ENCODE assay signal across 15 cellular contexts in genomic region chr19:33381101-33381500, GRCh38. TPM values are rescaled to one million over a fixed set of nuclear protein-coding genes. Genes with fewer than 3 reads are reported as not detected.
A peak's percentile ranks its signal among the peaks of the same experiment; 100 is the strongest.
DNase-seq lines count a peak whose midpoint lies in the region; ATAC-seq and TF ChIP-seq lines count a peak whose summit lies in the region.
"Had no signal": no experiment of that assay in that cellular context is flagged by ENCODE, and none has a peak within 500 bp of the region (broad histone marks: within the 10 kb centered on the region; RNA-seq: fewer than 3 reads in every experiment).

No MANE protein-coding gene starts in this region.

- H3K14ac ChIP-seq in IMR-90 (replicated peaks; ENCODE audit: low read depth, low read length): no peak overlapping the region

- H2AK5ac ChIP-seq in IMR-90 (ENCODE audit: low read depth, low read length): no peak overlapping the region

- H3K56ac ChIP-seq in IMR-90 (ENCODE audit: extremely low read depth, insufficient read depth, low read length): no peak overlapping the region

- H3K4me3 ChIP-seq in CD4-positive, CD25-positive, alpha-beta regulatory T cell (ENCODE audit: low read depth, low read length): no peak overlapping the region
- H3K4me3 ChIP-seq in IMR-90 (ENCODE audit: insufficient read depth, low read depth, low read length) (no peak overlapping the region), WERI-Rb-1 (ENCODE audit: low read depth, low read length) (no peak overlapping the region)

- H3K18ac ChIP-seq in IMR-90 (ENCODE audit: low read depth, low read length): no peak overlapping the region

- H3K4me3 Mint-ChIP-seq in CD4-positive, CD25-positive, alpha-beta regulatory T cell: peak overlapping the region in 2 of 4 donors; percentile 56 to 89
- H3K4me3 Mint-ChIP-seq in dendritic cell treated with granulocyte-macrophage colony-stimulating factor and Interleukin-4, amounts not matched to agents 40 ng/mL and 50 ng/mL, for 4 days: no peak overlapping the region
- H3K4me3 Mint-ChIP-seq in activated CD8-positive, alpha-beta memory T cell treated with anti-CD3 and anti-CD28 coated beads, Interleukin-2, amount 10 ng/mL, durations not matched to agents 7 days and 5 days: no peak overlapping the region
- H3K4me3 Mint-ChIP-seq: CD14-positive monocyte had no signal

- H4K20me1 ChIP-seq in IMR-90 (ENCODE audit: insufficient read depth, low read length): peaks cover 98% of the 10 kb centered on the region

- POLR2A ChIA-PET in IMR-90 (lab: Charles Lee; ENCODE audit: unreplicated experiment): no interaction called here

- intact Hi-C loops in IMR-90 (cut with micrococcal nuclease): no loop called here
- intact Hi-C loops in dendritic cell treated with granulocyte-macrophage colony-stimulating factor and Interleukin-4, amounts not matched to agents 40 ng/mL and 50 ng/mL, for 4 days (cut with micrococcal nuclease): no loop called here
- intact Hi-C loops in sciatic nerve (cut with DNase I): no loop called here

- H4K5ac ChIP-seq in IMR-90 (ENCODE audit: low read depth, low read length): no peak overlapping the region

- H3K79me1 ChIP-seq in IMR-90 (ENCODE audit: low read depth in 1 of 2, low read length in 2 of 2): peaks cover 27 to 80% of the 10 kb centered on the region in 2 experiments

- no peak overlapping the region for H2BK15ac ChIP-seq in IMR-90 (ENCODE audit: low read depth, low read length)

- TF ChIP-seq POLR2A in IMR-90 (IDR thresholded peaks at IDR 0.05; ENCODE audit: low read depth, low read length): no peak

- CTCF ChIA-PET in IMR-90 (lab: Yijun Ruan, JAX): interaction anchor here (0.6 to 1.6 kb wide), 2 partner anchors 25 to 397 kb away, joined by 3 read pairs; no protein-coding TSS in a partner anchor
- CTCF ChIA-PET in activated CD8-positive, alpha-beta memory T cell treated with anti-CD3 and anti-CD28 coated beads, Interleukin-2, amount 10 ng/mL, durations not matched to agents 7 days and 5 days (lab: Charles Lee): interaction anchor here (1.4 kb wide), 1 partner anchor 197 kb away, joined by 3 read pairs; no protein-coding TSS in a partner anchor

- dilution Hi-C loops in IMR-90 (cut with HindIII; ENCODE audit: low sequenced_read_pairs, unreplicated experiment): no loop called here

- no TSS peak for BruUV-seq in IMR-90 (replicated peaks; lab: Mats Ljungman, UMichigan)

- no peak overlapping the region for H3K4me2 ChIP-seq in IMR-90 (ENCODE audit: low read depth, low read length)

- H3K27ac Mint-ChIP-seq in CD4-positive, CD25-positive, alpha-beta regulatory T cell: peak overlapping the region; percentile 13 to 80 (median 66)
- H3K27ac Mint-ChIP-seq in dendritic cell treated with granulocyte-macrophage colony-stimulating factor and Interleukin-4, amounts not matched to agents 40 ng/mL and 50 ng/mL, for 4 days: peak overlapping the region; percentile 21
- no peak overlapping the region for H3K27ac Mint-ChIP-seq in activated CD8-positive, alpha-beta memory T cell treated with anti-CD3 and anti-CD28 coated beads, Interleukin-2, amount 10 ng/mL, durations not matched to agents 7 days and 5 days

- in situ Hi-C loops in IMR-90 (cut with MboI; ENCODE audit: low sequenced_read_pairs): no loop called here

- H3K9me1 ChIP-seq in IMR-90 (ENCODE audit: insufficient read depth, low read length): peaks cover 33% of the 10 kb centered on the region

- DNase-seq in CD4-positive, CD25-positive, alpha-beta regulatory T cell: no peak
- no peak for DNase-seq in IMR-90
- peak; percentile 13 for DNase-seq in sciatic nerve (ENCODE audit: low spot score)
- no peak for DNase-seq in activated CD8-positive, alpha-beta memory T cell treated with anti-CD3 and anti-CD28 coated beads, Interleukin-2, amount 10 ng/mL, durations not matched to agents 7 days and 5 days
- DNase-seq in WERI-Rb-1: no peak
- DNase-seq: NCI-H1417 treated with DMSO at 0.1 percent for 48 hours, NCI-H187 treated with DMSO at 0.1 percent for 48 hours, NCI-H226, NCI-H524, NCI-H82, OCI-M1, Right ventricle myocardium superior had no signal

- peaks cover 14% of the 10 kb centered on the region for H3K4me1 ChIP-seq in CD4-positive, CD25-positive, alpha-beta regulatory T cell (ENCODE audit: control insufficient read depth, insufficient read depth, low read length, poor library complexity, severe bottlenecking)
- H3K4me1 ChIP-seq in IMR-90 (ENCODE audit: control insufficient read depth, insufficient read depth, low read length): peaks cover 2% of the 10 kb centered on the region

- H4K8ac ChIP-seq in IMR-90 (ENCODE audit: low read depth in 2 of 2, low read length in 2 of 2): no peak overlapping the region

- H4K91ac ChIP-seq in IMR-90 (ENCODE audit: insufficient read depth, low read depth, low read length): no peak overlapping the region

- no peaks in the 10 kb centered on the region for H3K9me3 ChIP-seq in CD4-positive, CD25-positive, alpha-beta regulatory T cell (ENCODE audit: control insufficient read depth in 2 of 2, low read length in 2 of 2)
- H3K9me3 ChIP-seq in IMR-90 (ENCODE audit: control insufficient read depth, insufficient read depth, low read length): no peaks in the 10 kb centered on the region
- H3K9me3 ChIP-seq in WERI-Rb-1 (ENCODE audit: severe bottlenecking): no peaks in the 10 kb centered on the region

- H2BK120ac ChIP-seq in IMR-90 (ENCODE audit: low read depth, low read length): no peak overlapping the region

- TF ChIP-seq RAD21 in IMR-90 (IDR thresholded peaks at IDR 0.05; ENCODE audit: low read length): no peak

- peaks cover 13% of the 10 kb centered on the region for H3K36me3 Mint-ChIP-seq in CD4-positive, CD25-positive, alpha-beta regulatory T cell
- peaks cover 71% of the 10 kb centered on the region for H3K36me3 Mint-ChIP-seq in dendritic cell treated with granulocyte-macrophage colony-stimulating factor and Interleukin-4, amounts not matched to agents 40 ng/mL and 50 ng/mL, for 4 days (ENCODE audit: low read depth)
- H3K36me3 Mint-ChIP-seq in activated CD8-positive, alpha-beta memory T cell treated with anti-CD3 and anti-CD28 coated beads, Interleukin-2, amount 10 ng/mL, durations not matched to agents 7 days and 5 days: peaks cover 19% of the 10 kb centered on the region

- H2AFZ ChIP-seq in IMR-90 (replicated peaks; ENCODE audit: low read length, poor library complexity): no peak overlapping the region

- ATAC-seq in CD4-positive, CD25-positive, alpha-beta regulatory T cell (ENCODE audit: low read depth in 2 of 2): no peak
- no peak for ATAC-seq in IMR-90 (ENCODE audit: low read depth)
- no peak for ATAC-seq in sciatic nerve
- ATAC-seq in activated CD8-positive, alpha-beta memory T cell treated with anti-CD3 and anti-CD28 coated beads, Interleukin-2, amount 10 ng/mL, durations not matched to agents 7 days and 5 days: no peak
- no peak for ATAC-seq in HG02970 (IDR thresholded peaks at IDR 0.05; ENCODE audit: low FRiP score, unreplicated experiment)

- no peak overlapping the region for H3K4ac ChIP-seq in IMR-90 (ENCODE audit: low read depth, low read length)

- no peak overlapping the region for H2AK9ac ChIP-seq in IMR-90 (replicated peaks; ENCODE audit: low read depth, low read length, poor library complexity)

- H3K36me3 ChIP-seq in CD4-positive, CD25-positive, alpha-beta regulatory T cell (ENCODE audit: control insufficient read depth, insufficient read depth, low read length): peaks cover 33% of the 10 kb centered on the region
- peaks cover 16% of the 10 kb centered on the region for H3K36me3 ChIP-seq in IMR-90 (ENCODE audit: control insufficient read depth, insufficient read depth, low read length)
- H3K36me3 ChIP-seq in WERI-Rb-1: peaks cover 43% of the 10 kb centered on the region

- peaks cover 36 to 60% (median 52%) of the 10 kb centered on the region in 4 donors for H3K4me1 Mint-ChIP-seq in CD4-positive, CD25-positive, alpha-beta regulatory T cell
- H3K4me1 Mint-ChIP-seq in dendritic cell treated with granulocyte-macrophage colony-stimulating factor and Interleukin-4, amounts not matched to agents 40 ng/mL and 50 ng/mL, for 4 days (ENCODE audit: low read depth): peaks cover 58% of the 10 kb centered on the region
- peaks cover 19% of the 10 kb centered on the region for H3K4me1 Mint-ChIP-seq in activated CD8-positive, alpha-beta memory T cell treated with anti-CD3 and anti-CD28 coated beads, Interleukin-2, amount 10 ng/mL, durations not matched to agents 7 days and 5 days

- WGBS in IMR-90 (ENCODE audit: extremely low coverage in 2 of 2, insufficient read length in 1 of 2), 2 experiments: 100% methylated on average over 1 of the region's 4 CpGs; no CpG with 5 or more reads in 1 of the 2 experiments

- H2BK20ac ChIP-seq in IMR-90 (ENCODE audit: low read depth, low read length): no peak overlapping the region

- H3K9me3 Mint-ChIP-seq in CD4-positive, CD25-positive, alpha-beta regulatory T cell: no peaks in the 10 kb centered on the region
- no peaks in the 10 kb centered on the region for H3K9me3 Mint-ChIP-seq in dendritic cell treated with granulocyte-macrophage colony-stimulating factor and Interleukin-4, amounts not matched to agents 40 ng/mL and 50 ng/mL, for 4 days
- H3K9me3 Mint-ChIP-seq in activated CD8-positive, alpha-beta memory T cell treated with anti-CD3 and anti-CD28 coated beads, Interleukin-2, amount 10 ng/mL, durations not matched to agents 7 days and 5 days (ENCODE audit: low read depth): no peaks in the 10 kb centered on the region
- H3K9me3 Mint-ChIP-seq: CD14-positive monocyte had no signal

- H3K27ac ChIP-seq in CD4-positive, CD25-positive, alpha-beta regulatory T cell (ENCODE audit: insufficient read depth, low read length, poor library complexity, severe bottlenecking): no peak overlapping the region
- H3K27ac ChIP-seq in IMR-90 (ENCODE audit: insufficient read depth, low read length): no peak overlapping the region
- no peak overlapping the region for H3K27ac ChIP-seq in WERI-Rb-1

- no peaks in the 10 kb centered on the region for H3K27me3 ChIP-seq in CD4-positive, CD25-positive, alpha-beta regulatory T cell (ENCODE audit: control insufficient read depth, insufficient read depth, low read length)
- no peaks in the 10 kb centered on the region for H3K27me3 ChIP-seq in IMR-90 (ENCODE audit: control insufficient read depth, insufficient read depth, low read length)
- no peaks in the 10 kb centered on the region for H3K27me3 ChIP-seq in WERI-Rb-1 (ENCODE audit: insufficient read depth, low read depth, severe bottlenecking)

- no peak overlapping the region for H3K9ac ChIP-seq in IMR-90 (ENCODE audit: low read depth, low read length)

- H3K27me3 Mint-ChIP-seq in CD4-positive, CD25-positive, alpha-beta regulatory T cell: no peaks in the 10 kb centered on the region
- no peaks in the 10 kb centered on the region for H3K27me3 Mint-ChIP-seq in dendritic cell treated with granulocyte-macrophage colony-stimulating factor and Interleukin-4, amounts not matched to agents 40 ng/mL and 50 ng/mL, for 4 days
- H3K27me3 Mint-ChIP-seq in activated CD8-positive, alpha-beta memory T cell treated with anti-CD3 and anti-CD28 coated beads, Interleukin-2, amount 10 ng/mL, durations not matched to agents 7 days and 5 days: no peaks in the 10 kb centered on the region

- no peak for TF ChIP-seq CTCF in IMR-90 (conservative IDR thresholded peaks at IDR 0.05; ENCODE audit: low read depth, low read length)
- no peak for TF ChIP-seq CTCF in WERI-Rb-1 (IDR thresholded peaks at IDR 0.05; ENCODE audit: low read depth, low read length)

- no peak overlapping the region for H3K23ac ChIP-seq in IMR-90 (ENCODE audit: low read depth, low read length)

- H2BK5ac ChIP-seq in IMR-90 (ENCODE audit: low read depth, low read length, poor library complexity, severe bottlenecking): no peak overlapping the region

RNA-seq across cellular contexts. Expression of gene CEBPG, which starts 7.6 kb away (rescaled TPM):
- 19.9 TPM for total RNA-seq in CD4-positive, CD25-positive, alpha-beta regulatory T cell
- polyA plus RNA-seq in CD4-positive, CD25-positive, alpha-beta regulatory T cell: 10 to 100 TPM; 10.5 to 16.4 (median 13.2) TPM
- 14.3 and 21.1 TPM in 2 replicates for total RNA-seq in IMR-90 (2012; rRNA removed)
- 7.9 and 9.2 TPM in 2 replicates for polyA plus RNA-seq in IMR-90 (2012; rRNA removed)
- polyA plus RNA-seq in IMR-90 (2012; cell fraction: cytosol; rRNA removed): 2.9 and 4.9 TPM in 2 replicates
- polyA plus RNA-seq in IMR-90 (2012; cell fraction: nucleus; rRNA removed; ENCODE audit: low replicate concordance): 2.6 and 13.3 TPM in 2 replicates
- total RNA-seq in sciatic nerve: 21.2 TPM
- total RNA-seq in activated CD8-positive, alpha-beta memory T cell treated with anti-CD3 and anti-CD28 coated beads, Interleukin-2, amount 10 ng/mL, durations not matched to agents 7 days and 5 days: 10 to 100 TPM; 22.2 to 27.1 TPM
